ENCODE assay signal across 8 cellular contexts in genomic region chr14:104678346-104678745, GRCh38. TPM values are rescaled to one million over a fixed set of nuclear protein-coding genes. Genes with fewer than 3 reads are reported as not detected.
DNase-seq lines count a peak whose midpoint lies in the region; ATAC-seq and TF ChIP-seq lines count a peak whose summit lies in the region.

No MANE protein-coding gene starts in this region.

- H3K4me2 ChIP-seq in BLaER1 = peak overlapping the region; percentile 81

- H3K4me1 Mint-ChIP-seq in T-helper 2 cell treated with Interferon-gamma antibody and Interleukin-4, amounts not matched to agents 5 μg/mL and 100 μg/mL, for 36 hours (ENCODE audit: low read depth) = peaks cover 12% of the 10 kb centered on the region

- H3K4me3 Mint-ChIP-seq in T-helper 2 cell treated with Interferon-gamma antibody and Interleukin-4, amounts not matched to agents 5 μg/mL and 100 μg/mL, for 36 hours = peak overlapping the region; percentile 75

- peak overlapping the region; percentile 82 for H3K27ac Mint-ChIP-seq in T-helper 2 cell treated with Interferon-gamma antibody and Interleukin-4, amounts not matched to agents 5 μg/mL and 100 μg/mL, for 36 hours

- peaks cover 18% of the 10 kb centered on the region for H3K9me3 ChIP-seq in BLaER1
- no peaks in the 10 kb centered on the region for H3K9me3 ChIP-seq in gastrocnemius medialis

- intact Hi-C loops in gastrocnemius medialis (cut with DNase I; ENCODE audit: low total_unique reads) = no loop called here

- no peak for TF ChIP-seq POLR2A in gastrocnemius medialis (IDR thresholded peaks at IDR 0.05)

- H3K27ac ChIP-seq in BLaER1 = peak overlapping the region; percentile 95
- H3K27ac ChIP-seq in gastrocnemius medialis = peak overlapping the region; percentile 72 to 84 (median 83)

- no peaks in the 10 kb centered on the region for H3K27me3 ChIP-seq in BLaER1
- no peaks in the 10 kb centered on the region for H3K27me3 ChIP-seq in gastrocnemius medialis

- ATAC-seq in gastrocnemius medialis = no peak

- H4K20me1 ChIP-seq in BLaER1 = no peaks in the 10 kb centered on the region

- DNase-seq in H4 (ENCODE audit: low spot score) (peak; percentile 39), fibroblast of villous mesenchyme (ENCODE audit: low read depth) (no peak), gastrocnemius medialis (no peak), pons (ENCODE audit: low spot score) (no peak), KBM-7 (no peak)
- no peak for DNase-seq in T-helper 2 cell treated with Interferon-gamma antibody and Interleukin-4, amounts not matched to agents 5 μg/mL and 100 μg/mL, for 36 hours (ENCODE audit: low spot score)
- no peak for DNase-seq in activated CD4-positive, alpha-beta T cell treated with anti-CD3 and anti-CD28 coated beads, Interleukin-2, amount 50 U/mL, for 1 hour

- no peaks in the 10 kb centered on the region for H3K27me3 Mint-ChIP-seq in T-helper 2 cell treated with Interferon-gamma antibody and Interleukin-4, amounts not matched to agents 5 μg/mL and 100 μg/mL, for 36 hours (ENCODE audit: low read depth)

- H3K4me1 ChIP-seq in BLaER1 = peaks cover 86% of the 10 kb centered on the region
- peaks cover 31 to 40% of the 10 kb centered on the region in 2 donors for H3K4me1 ChIP-seq in gastrocnemius medialis

- H3K36me3 ChIP-seq in BLaER1 = no peaks in the 10 kb centered on the region
- no peaks in the 10 kb centered on the region for H3K36me3 ChIP-seq in gastrocnemius medialis

- H3K9me3 Mint-ChIP-seq in T-helper 2 cell treated with Interferon-gamma antibody and Interleukin-4, amounts not matched to agents 5 μg/mL and 100 μg/mL, for 36 hours = no peaks in the 10 kb centered on the region

- peak overlapping the region; percentile 88 for H3K9ac ChIP-seq in BLaER1

- H3K36me3 Mint-ChIP-seq in T-helper 2 cell treated with Interferon-gamma antibody and Interleukin-4, amounts not matched to agents 5 μg/mL and 100 μg/mL, for 36 hours (ENCODE audit: low read depth) = no peaks in the 10 kb centered on the region

- H3K4me3 ChIP-seq in BLaER1 (peak overlapping the region; percentile 64), fibroblast of villous mesenchyme (ENCODE audit: low read depth, low read length) (peak overlapping the region; percentile 65), gastrocnemius medialis (peak overlapping the region; percentile 56 to 67 (median 58))

- in situ Hi-C loops in gastrocnemius medialis (cut with MboI; ENCODE audit: low sequenced_read_pairs in 4 of 4) = no loop called here
- in situ Hi-C loops in KBM-7 (cut with MboI; ENCODE audit: low pct_unique_long_range_greater_than_20kb, low sequenced_read_pairs) = no loop called here

- no peak for TF ChIP-seq CTCF in fibroblast of villous mesenchyme (IDR thresholded peaks at IDR 0.05; ENCODE audit: insufficient read depth, low read depth, low read length)
- no peak for TF ChIP-seq CTCF in gastrocnemius medialis (IDR thresholded peaks at IDR 0.05 in 4 of 5, conservative IDR thresholded peaks at IDR 0.05 in 1 of 5)

RNA-seq across cellular contexts. Expression of gene INF2, which starts 11.1 kb away (rescaled TPM):
- 13.0 and 16.3 TPM in 2 replicates for total RNA-seq in H4 (2014; rRNA removed; shearing (Covaris generic))
- total RNA-seq in fibroblast of villous mesenchyme (47.0 and 68.7 TPM in 2 replicates), gastrocnemius medialis (10 to 100 TPM; 11.6 to 34.6 (median 19.7) TPM)

RNA-seq across cellular contexts. Expression of gene ADSS1, which starts 45.7 kb away (rescaled TPM):
- 3.7 and 4.0 TPM in 2 replicates for total RNA-seq in H4 (2014; rRNA removed; shearing (Covaris generic))
- 1.3 and 4.3 TPM in 2 replicates for total RNA-seq in fibroblast of villous mesenchyme
- total RNA-seq in gastrocnemius medialis = 100 to 1,000 TPM; 165 to 577 (median 232) TPM

Comparison
In these comparisons a context has a peak if more than half of its experiments do, and no peak if none do; other contexts are left out.
1. RNA of gene ADSS1, which starts 45.7 kb away (total RNA-seq): 165 to 577 TPM in gastrocnemius medialis; 1.3 to 4.3 TPM in fibroblast of villous mesenchyme and 3.7 to 4.0 TPM in H4; every median in the first group is over 10 times any median in the second.
2. Peak in every context shown above with its lines, with median percentiles within 50 percentile points of each other: H3K4me3 ChIP-seq.